In the genomic region with DNA sequence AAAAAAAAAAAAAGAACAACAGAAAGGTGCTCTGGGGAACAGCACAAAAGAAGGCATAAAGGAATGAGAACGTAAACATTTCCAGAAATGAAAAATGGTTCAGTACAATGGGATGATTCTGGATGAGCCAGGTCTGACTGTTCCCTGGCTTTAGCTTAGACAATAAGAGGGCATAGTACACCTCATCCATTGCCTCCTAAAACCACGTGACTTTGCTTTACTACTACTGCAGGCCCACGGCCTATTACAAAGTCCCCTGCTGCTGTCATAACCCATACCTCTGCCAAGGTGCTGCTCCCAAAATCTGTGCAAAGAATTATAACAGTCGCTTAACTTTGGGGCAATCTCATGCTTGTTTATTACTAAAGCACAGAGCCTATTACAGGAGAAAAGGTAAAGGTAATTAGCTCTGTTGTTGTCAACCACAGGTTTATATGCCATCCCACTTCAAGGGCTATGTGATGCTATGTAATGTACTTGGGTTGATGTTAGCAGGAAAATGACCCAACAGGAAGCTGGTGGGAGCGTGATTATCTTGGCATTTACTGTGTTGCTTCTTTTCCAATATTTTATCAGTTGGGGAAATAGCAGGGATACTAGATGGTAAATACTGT, we compare ENCODE assay signal across 16 cellular contexts. TPM values are rescaled to one million over a fixed set of nuclear protein-coding genes. Genes with fewer than 3 reads are reported as not detected.
A peak's percentile ranks its signal among the peaks of the same experiment; 100 is the strongest.
DNase-seq lines count a peak whose midpoint lies in the region; ATAC-seq and TF ChIP-seq lines count a peak whose summit lies in the region.
"Had no signal": no experiment of that assay in that cellular context is flagged by ENCODE, and none has a peak within 500 bp of the region (broad histone marks: within the 10 kb centered on the region; RNA-seq: fewer than 3 reads in every experiment).

No MANE protein-coding gene starts in this region.

- intact Hi-C loops in heart left ventricle (cut with DNase I): no loop called here

- peaks cover 0 to 32% (median 0%) of the 10 kb centered on the region in 12 donors for H3K4me1 ChIP-seq in heart left ventricle
- H3K4me1 ChIP-seq: ascending aorta, HAP-1, right atrium auricular region had no signal

- peaks cover 0 to 92% (median 33%) of the 10 kb centered on the region in 9 donors for H3K36me3 ChIP-seq in heart left ventricle
- H3K36me3 ChIP-seq: HAP-1 had no signal

- peaks cover 86% of the 10 kb centered on the region for H3K4me1 Mint-ChIP-seq in activated naive CD4-positive, alpha-beta T cell treated with anti-CD3 and anti-CD28 coated beads, Interleukin-2, amount 50 U/mL, for 24 hours
- peaks cover 81% of the 10 kb centered on the region for H3K4me1 Mint-ChIP-seq in activated CD8-positive, alpha-beta T cell treated with anti-CD3 and anti-CD28 coated beads, Interleukin-2, amount 10 ng/mL, durations not matched to agents 7 days and 5 days (ENCODE audit: low read depth)
- H3K4me1 Mint-ChIP-seq in memory B cell (peaks cover 19% of the 10 kb centered on the region), endothelial cell (ENCODE audit: unreplicated experiment) (no peaks in the 10 kb centered on the region)
- H3K4me1 Mint-ChIP-seq: neural crest cell had no signal

- WGBS in heart left ventricle, 4 donors: 91 to 93% (median 92%) methylated on average over 5 of the region's 5 CpGs

- peak overlapping the region; percentile 96 for H3K27ac Mint-ChIP-seq in activated naive CD4-positive, alpha-beta T cell treated with anti-CD3 and anti-CD28 coated beads, Interleukin-2, amount 50 U/mL, for 24 hours
- H3K27ac Mint-ChIP-seq in activated CD8-positive, alpha-beta T cell treated with anti-CD3 and anti-CD28 coated beads, Interleukin-2, amount 10 ng/mL, durations not matched to agents 7 days and 5 days: peak overlapping the region; percentile 46
- H3K27ac Mint-ChIP-seq in memory B cell: peak overlapping the region; percentile 33
- no peak overlapping the region for H3K27ac Mint-ChIP-seq in endothelial cell (ENCODE audit: unreplicated experiment)

- H3K9me3 Mint-ChIP-seq in activated naive CD4-positive, alpha-beta T cell treated with anti-CD3 and anti-CD28 coated beads, Interleukin-2, amount 50 U/mL, for 24 hours: no peaks in the 10 kb centered on the region
- no peaks in the 10 kb centered on the region for H3K9me3 Mint-ChIP-seq in activated CD8-positive, alpha-beta T cell treated with anti-CD3 and anti-CD28 coated beads, Interleukin-2, amount 10 ng/mL, durations not matched to agents 7 days and 5 days (ENCODE audit: insufficient read depth)
- H3K9me3 Mint-ChIP-seq in memory B cell (no peaks in the 10 kb centered on the region), endothelial cell (ENCODE audit: unreplicated experiment) (no peaks in the 10 kb centered on the region)
- H3K9me3 Mint-ChIP-seq: neural crest cell had no signal

- H3K27me3 Mint-ChIP-seq in activated naive CD4-positive, alpha-beta T cell treated with anti-CD3 and anti-CD28 coated beads, Interleukin-2, amount 50 U/mL, for 24 hours: no peaks in the 10 kb centered on the region
- H3K27me3 Mint-ChIP-seq in activated CD8-positive, alpha-beta T cell treated with anti-CD3 and anti-CD28 coated beads, Interleukin-2, amount 10 ng/mL, durations not matched to agents 7 days and 5 days (ENCODE audit: low read depth): no peaks in the 10 kb centered on the region
- H3K27me3 Mint-ChIP-seq in memory B cell: no peaks in the 10 kb centered on the region
- no peaks in the 10 kb centered on the region for H3K27me3 Mint-ChIP-seq in endothelial cell (ENCODE audit: unreplicated experiment)

- TF ChIP-seq CTCF in endothelial cell (IDR thresholded peaks at IDR 0.05; ENCODE audit: unreplicated experiment) (no peak), heart left ventricle (IDR thresholded peaks at IDR 0.05) (no peak)

- no peaks in the 10 kb centered on the region for H3K9me3 ChIP-seq in heart left ventricle
- H3K9me3 ChIP-seq: ascending aorta, HAP-1, right atrium auricular region had no signal

- no peak for TF ChIP-seq POLR2A in heart left ventricle (IDR thresholded peaks at IDR 0.05)

- H3K27ac ChIP-seq in heart left ventricle: no peak overlapping the region
- H3K27ac ChIP-seq: ascending aorta, KMS-11, right atrium auricular region had no signal

- H3K4me3 Mint-ChIP-seq in activated naive CD4-positive, alpha-beta T cell treated with anti-CD3 and anti-CD28 coated beads, Interleukin-2, amount 50 U/mL, for 24 hours: peak overlapping the region; percentile 76
- H3K4me3 Mint-ChIP-seq in activated CD8-positive, alpha-beta T cell treated with anti-CD3 and anti-CD28 coated beads, Interleukin-2, amount 10 ng/mL, durations not matched to agents 7 days and 5 days: peak overlapping the region; percentile 28
- H3K4me3 Mint-ChIP-seq in memory B cell (no peak overlapping the region), endothelial cell (ENCODE audit: unreplicated experiment) (no peak overlapping the region)
- H3K4me3 Mint-ChIP-seq: neural crest cell had no signal

- peak; percentile 44 for ATAC-seq in activated CD8-positive, alpha-beta T cell treated with anti-CD3 and anti-CD28 coated beads, Interleukin-2, amount 10 ng/mL, durations not matched to agents 7 days and 5 days
- no peak for ATAC-seq in memory B cell (ENCODE audit: low read depth)
- ATAC-seq in heart left ventricle: no peak

- no peak for DNase-seq in activated naive CD4-positive, alpha-beta T cell treated with Interleukin-2 at 50 U/mL for 16 hours
- DNase-seq in activated CD8-positive, alpha-beta T cell treated with anti-CD3 and anti-CD28 coated beads, Interleukin-2, amount 10 ng/mL, durations not matched to agents 7 days and 5 days: no peak
- DNase-seq in memory B cell (ENCODE audit: low spot score in 2 of 2) (no peak), endothelial cell (ENCODE audit: low spot score) (no peak), pons (ENCODE audit: low spot score) (no peak), RKO (ENCODE audit: low spot score) (no peak), heart left ventricle (no peak)
- DNase-seq: activated CD4-positive, CD25-positive, alpha-beta regulatory T cell; NCI-H1105 had no signal

- POLR2A ChIA-PET in activated CD8-positive, alpha-beta T cell treated with anti-CD3 and anti-CD28 coated beads, Interleukin-2, amount 10 ng/mL, durations not matched to agents 7 days and 5 days (lab: Charles Lee): interaction anchor here (0.7 to 3.5 kb wide), 8 partner anchors 9 to 132 kb away, joined by 3 to 22 read pairs (median 6); partner anchors contain the start of gene STK17B

- H3K4me3 ChIP-seq in heart left ventricle: no peak overlapping the region
- H3K4me3 ChIP-seq: ascending aorta, HAP-1, lung, right atrium auricular region had no signal

- no peaks in the 10 kb centered on the region for H3K27me3 ChIP-seq in heart left ventricle
- H3K27me3 ChIP-seq: ascending aorta, right atrium auricular region had no signal

- peaks cover 49% of the 10 kb centered on the region for H3K36me3 Mint-ChIP-seq in activated naive CD4-positive, alpha-beta T cell treated with anti-CD3 and anti-CD28 coated beads, Interleukin-2, amount 50 U/mL, for 24 hours
- peaks cover 91% of the 10 kb centered on the region for H3K36me3 Mint-ChIP-seq in activated CD8-positive, alpha-beta T cell treated with anti-CD3 and anti-CD28 coated beads, Interleukin-2, amount 10 ng/mL, durations not matched to agents 7 days and 5 days (ENCODE audit: low read depth)
- H3K36me3 Mint-ChIP-seq in memory B cell: peaks cover 45% of the 10 kb centered on the region
- no peaks in the 10 kb centered on the region for H3K36me3 Mint-ChIP-seq in endothelial cell (ENCODE audit: low read depth, unreplicated experiment)

- CTCF ChIA-PET in activated CD8-positive, alpha-beta T cell treated with anti-CD3 and anti-CD28 coated beads, Interleukin-2, amount 10 ng/mL, durations not matched to agents 7 days and 5 days (lab: Charles Lee): interaction anchor here (1.0 to 1.9 kb wide), 6 partner anchors 11 to 148 kb away, joined by 3 to 8 read pairs (median 4); no protein-coding TSS in a partner anchor

RNA-seq across cellular contexts. Expression of gene STK17B, which starts 26.8 kb away (rescaled TPM):
- total RNA-seq in activated CD8-positive, alpha-beta T cell treated with anti-CD3 and anti-CD28 coated beads, Interleukin-2, amount 10 ng/mL, durations not matched to agents 7 days and 5 days: 100 to 1,000 TPM; 453 to 469 TPM
- total RNA-seq in endothelial cell (ENCODE audit: unreplicated experiment) (7.9 TPM), heart left ventricle (10 to 100 TPM in 2 of 9 donors, 1 to 10 TPM in 7; 3.3 to 24.4 (median 5.3) TPM)
- 1 to 10 TPM; 1.4 to 2.6 TPM for polyA plus RNA-seq in heart left ventricle

Comparison
In these comparisons a context has a peak if more than half of its experiments do, and no peak if none do; other contexts are left out.
1. H3K4me3 Mint-ChIP-seq: peak in activated naive CD4-positive, alpha-beta T cell treated with anti-CD3 and anti-CD28 coated beads, Interleukin-2, amount 50 U/mL, for 24 hours (single experiment) and activated CD8-positive, alpha-beta T cell treated with anti-CD3 and anti-CD28 coated beads, Interleukin-2, amount 10 ng/mL, durations not matched to agents 7 days and 5 days (single experiment); none in memory B cell (single experiment) and endothelial cell (single experiment).
2. RNA of gene STK17B, which starts 26.8 kb away (total RNA-seq): 453 to 469 TPM in activated CD8-positive, alpha-beta T cell treated with anti-CD3 and anti-CD28 coated beads, Interleukin-2, amount 10 ng/mL, durations not matched to agents 7 days and 5 days; 7.9 TPM in endothelial cell (single experiment) and 3.3 to 24.4 TPM in heart left ventricle; every median in the first group is over 10 times any median in the second.